In genomic region chr14:106820119-106820518, GRCh38 we compare ENCODE assay signal across 20 cellular contexts.
DNase-seq lines count a peak whose midpoint lies in the region; FAIRE-seq and TF ChIP-seq lines count a peak whose summit lies in the region.
"Had no signal": no experiment of that assay in that cellular context is flagged by ENCODE, and none has a peak within 500 bp of the region (broad histone marks: within the 10 kb centered on the region; RNA-seq: fewer than 3 reads in every experiment).

No MANE protein-coding gene starts in this region.

- FAIRE-seq in G401.6 (lab: Jason Lieb, UNC), result peak; percentile 6
- FAIRE-seq in TTC549 (lab: Jason Lieb, UNC), result peak; percentile 22
- FAIRE-seq in frontal cortex (lab: Jason Lieb, UNC), result peak; percentile 93
- FAIRE-seq: D721Med, GM18507, H54, K562 had no signal

- TF ChIP-seq CTCF in GM10266 (IDR thresholded peaks at IDR 0.05; ENCODE audit: control insufficient read depth, insufficient read depth, low read depth, missing control alignments), result no peak

- no peak for DNase-seq in frontal cortex (ENCODE audit: low spot score in 2 of 2)
- DNase-seq in DMS114 treated with DMSO at 0.1 percent for 48 hours (lab: John Stamatoyannopoulos, UW; ENCODE audit: unreplicated experiment), result no peak
- DNase-seq in GM10266 (ENCODE audit: extremely low spot score), result no peak
- DNase-seq in kidney tubule cell (ENCODE audit: low spot score), result no peak
- DNase-seq in HUDEP-2 (lab: John Stamatoyannopoulos, UW; ENCODE audit: unreplicated experiment in 76 of 76), result no peak
- DNase-seq: ACHN; AML-193; Caco-2; CD4-positive, alpha-beta T cell; DMS153; DMS79; HCEC 1CT; HFFc6; IMR-90 had no signal
